In the genomic region with DNA sequence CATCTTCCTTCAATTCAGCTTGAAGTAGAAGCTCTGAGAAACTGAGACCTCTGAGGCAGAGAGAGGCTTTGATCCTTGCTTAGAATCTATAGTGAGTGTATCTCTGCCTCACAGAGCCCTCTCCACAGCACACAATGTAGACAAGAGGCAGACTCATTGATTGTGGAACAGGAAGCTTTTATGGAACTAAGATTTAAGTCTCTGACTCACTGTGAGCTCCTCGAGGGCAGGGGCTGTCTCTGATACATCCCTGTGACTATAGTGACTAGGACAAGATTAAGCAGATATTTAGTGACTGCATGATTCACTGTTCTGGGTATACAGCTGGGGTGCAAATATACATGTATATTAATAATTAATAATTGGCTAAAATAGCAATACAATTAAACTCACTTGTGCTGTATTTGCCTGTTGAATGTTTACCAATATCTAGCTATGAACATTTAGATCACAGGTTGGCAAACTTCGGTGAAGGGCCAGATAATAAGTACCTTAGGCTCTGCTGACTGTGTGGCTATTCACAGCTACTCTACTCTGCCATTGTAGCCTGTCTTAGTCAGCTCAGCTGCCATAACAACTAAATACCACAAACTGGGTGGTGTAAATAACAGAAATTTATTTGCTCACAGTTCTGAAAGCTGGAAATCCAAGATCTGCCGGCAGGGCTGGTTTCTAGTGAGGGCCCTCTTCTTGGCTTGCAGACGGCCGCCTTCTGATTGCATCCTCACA, we compare ENCODE assay signal across 19 cellular contexts. TPM values are rescaled to one million over a fixed set of nuclear protein-coding genes. Genes with fewer than 3 reads are reported as not detected.
DNase-seq lines count a peak whose midpoint lies in the region; ATAC-seq, FAIRE-seq and TF ChIP-seq lines count a peak whose summit lies in the region.
"Had no signal": no experiment of that assay in that cellular context is flagged by ENCODE, and none has a peak within 500 bp of the region (broad histone marks: within the 10 kb centered on the region; RNA-seq: fewer than 3 reads in every experiment).

No MANE protein-coding gene starts in this region.

- H3K27ac ChIP-seq in breast epithelium: no peak overlapping the region
- peak overlapping the region; percentile 43 for H3K27ac ChIP-seq in RWPE2 (ENCODE audit: poor library complexity, severe bottlenecking)

- peaks cover 32% of the 10 kb centered on the region for H3K4me1 Mint-ChIP-seq in MCF 10A (ENCODE audit: insufficient read depth, unreplicated experiment)

- TF ChIP-seq POLR2A in breast epithelium (IDR thresholded peaks at IDR 0.05): no peak

- intact Hi-C loops in MCF 10A (cut with micrococcal nuclease) (no loop called here), breast epithelium (cut with DNase I; ENCODE audit: low total_unique reads) (no loop called here)

- BruUV-seq in MCF 10A (replicated peaks; lab: Mats Ljungman, UMichigan): no TSS peak

- H3K4me3 ChIP-seq in breast epithelium (no peak overlapping the region), RWPE2 (ENCODE audit: severe bottlenecking) (no peak overlapping the region)

- no peaks in the 10 kb centered on the region for H3K9me3 Mint-ChIP-seq in MCF 10A (ENCODE audit: unreplicated experiment)

- POLR2A ChIA-PET in MCF 10A (lab: Yijun Ruan, JAX): interaction anchor here (0.7 to 2.5 kb wide), 7 partner anchors 9 to 55 kb away, joined by 3 to 9 read pairs (median 3); partner anchors contain the start of gene ARHGEF4

- H3K36me3 Mint-ChIP-seq in MCF 10A (ENCODE audit: insufficient read depth, unreplicated experiment): peaks cover 10% of the 10 kb centered on the region

- H3K4me1 ChIP-seq in breast epithelium (no peaks in the 10 kb centered on the region), RWPE2 (ENCODE audit: insufficient read depth, poor library complexity, severe bottlenecking) (peaks cover 12% of the 10 kb centered on the region)

- no peak overlapping the region for H3K4me3 Mint-ChIP-seq in MCF 10A (ENCODE audit: unreplicated experiment)

- no peaks in the 10 kb centered on the region for H3K36me3 ChIP-seq in breast epithelium
- no peaks in the 10 kb centered on the region; the same call in 1 of the 2 replicates for H3K36me3 ChIP-seq in RWPE2 (ENCODE audit: low read depth)

- CTCF ChIA-PET in MCF 10A (lab: Yijun Ruan, JAX): interaction anchor here (0.5 to 2.6 kb wide), 10 partner anchors 8 to 94 kb away, joined by 3 to 10 read pairs (median 4); no protein-coding TSS in a partner anchor

- no peaks in the 10 kb centered on the region for H3K27me3 Mint-ChIP-seq in MCF 10A (ENCODE audit: insufficient read depth, unreplicated experiment)

- DNase-seq in MCF 10A (ENCODE audit: unreplicated experiment) (no peak), breast epithelium (ENCODE audit: low spot score in 2 of 2) (no peak), RWPE2 (ENCODE audit: low spot score) (no peak), urothelium cell line (ENCODE audit: low spot score) (no peak), NCI-H2171 (lab: John Stamatoyannopoulos, UW) (no peak), NCI-H1048 (lab: John Stamatoyannopoulos, UW) (no peak), T-helper 1 cell (no peak)
- DNase-seq: EL, MM.1S, NCI-H1092 treated with DMSO at 0.1 percent for 48 hours, NCI-H1436 treated with DMSO at 0.1 percent for 48 hours, NCI-H2029, NCI-H226, NCI-H510A treated with DMSO at 0.1 percent for 48 hours, NCI-H82, SHP77 had no signal

- TF ChIP-seq CTCF in MCF 10A (IDR thresholded peaks at IDR 0.05; ENCODE audit: unreplicated experiment): no peak
- no peak for TF ChIP-seq CTCF in breast epithelium (IDR thresholded peaks at IDR 0.05)
- no peak for TF ChIP-seq CTCF in RWPE2 (IDR thresholded peaks at IDR 0.05; ENCODE audit: poor library complexity, severe bottlenecking)

- H3K27me3 ChIP-seq in breast epithelium (no peaks in the 10 kb centered on the region), RWPE2 (ENCODE audit: insufficient read depth, poor library complexity, severe bottlenecking) (no peaks in the 10 kb centered on the region)

- H3K27ac Mint-ChIP-seq in MCF 10A (ENCODE audit: low read depth, unreplicated experiment): peak overlapping the region; percentile 61

- peak; percentile 56 for ATAC-seq in RWPE2 (ENCODE audit: low read depth)
- ATAC-seq in esophagus mucosa: peak; percentile 86

- peak; percentile 44 for FAIRE-seq in urothelium cell line (lab: Jason Lieb, UNC)
- FAIRE-seq: GM19239, RCC 7860 had no signal

- H3K9me3 ChIP-seq in breast epithelium (no peaks in the 10 kb centered on the region), RWPE2 (ENCODE audit: severe bottlenecking) (no peaks in the 10 kb centered on the region)

RNA-seq across cellular contexts. Expression of gene ARHGEF4, which starts 54.4 kb away (rescaled TPM):
- total RNA-seq in MCF 10A (2022) (52.0 and 59.3 TPM in 2 replicates), breast epithelium (10 to 100 TPM in 1 of 3 donors, 1 to 10 TPM in 2; 7.5 to 10.1 (median 8.0) TPM), esophagus mucosa (41.8 TPM)
